In the genomic region with DNA sequence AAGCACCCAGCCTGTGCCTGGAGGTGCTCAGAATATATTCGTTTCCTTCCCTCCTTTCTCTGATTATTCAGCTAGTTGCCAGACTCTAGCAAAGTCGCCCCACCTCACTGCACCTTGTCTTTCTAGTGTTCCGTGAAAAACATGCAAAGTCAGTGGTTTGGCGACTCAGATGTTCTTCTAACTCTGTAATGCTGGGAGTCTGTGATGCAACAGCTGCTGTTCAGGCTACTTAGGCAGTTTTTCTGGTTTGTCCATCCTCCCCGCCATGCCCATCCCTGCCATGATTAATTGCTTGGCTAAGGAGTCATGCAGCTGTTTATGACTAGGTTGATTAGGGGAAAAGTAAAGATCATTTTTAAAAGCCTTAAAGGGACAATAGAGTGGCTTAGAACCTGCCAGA, we compare ENCODE assay signal across 9 cellular contexts.
DNase-seq lines count a peak whose midpoint lies in the region; ATAC-seq and TF ChIP-seq lines count a peak whose summit lies in the region.
"Had no signal": no experiment of that assay in that cellular context is flagged by ENCODE, and none has a peak within 500 bp of the region (broad histone marks: within the 10 kb centered on the region; RNA-seq: fewer than 3 reads in every experiment).

No MANE protein-coding gene starts in this region.

- DNase-seq in M059J (ENCODE audit: low read depth) (peak; percentile 89), brain microvascular endothelial cell (peak; percentile 46), renal cortical epithelial cell (ENCODE audit: low read depth) (peak; percentile 94), uterus (no peak), GDM1 (lab: John Stamatoyannopoulos, UW) (no peak)
- DNase-seq: activated T-cell treated with anti-CD3 and anti-CD28 coated beads, Interleukin-2, amount 50 U/mL, for 1 hour had no signal

- no peaks in the 10 kb centered on the region for H3K9me3 ChIP-seq in uterus

- no peak for TF ChIP-seq POLR2A in uterus (IDR thresholded peaks at IDR 0.05)

- H3K36me3 ChIP-seq in brain microvascular endothelial cell (replicated peaks) = no peaks in the 10 kb centered on the region
- H3K36me3 ChIP-seq in uterus = no peaks in the 10 kb centered on the region

- H3K4me1 ChIP-seq in uterus = no peaks in the 10 kb centered on the region

- no peak overlapping the region for H3K4me3 ChIP-seq in brain microvascular endothelial cell (ENCODE audit: low read depth, low read length)
- H3K4me3 ChIP-seq in uterus = no peak overlapping the region

- intact Hi-C loops in uterus (cut with DNase I; ENCODE audit: low total_unique reads) = no loop called here

- peak; percentile 84 for ATAC-seq in GM19455 (IDR thresholded peaks at IDR 0.05; ENCODE audit: unreplicated experiment)
- no peak for ATAC-seq in GM21529 (IDR thresholded peaks at IDR 0.05; ENCODE audit: unreplicated experiment)
- ATAC-seq in HG03571 (IDR thresholded peaks at IDR 0.05; ENCODE audit: unreplicated experiment) = no peak

- in situ Hi-C loops in brain microvascular endothelial cell (cut with HindIII; ENCODE audit: low pct_ligation_motif_present, low sequenced_read_pairs) = no loop called here

- TF ChIP-seq CTCF in brain microvascular endothelial cell (IDR thresholded peaks at IDR 0.05; ENCODE audit: low read depth, low read length, missing control alignments) (no peak), uterus (IDR thresholded peaks at IDR 0.05) (no peak)

- H3K27me3 ChIP-seq in brain microvascular endothelial cell (replicated peaks) (no peaks in the 10 kb centered on the region), uterus (no peaks in the 10 kb centered on the region)

- H3K27ac ChIP-seq in brain microvascular endothelial cell (no peak overlapping the region), uterus (no peak overlapping the region)

Comparison
In these comparisons a context has a peak if more than half of its experiments do, and no peak if none do; other contexts are left out.
1. DNase-seq: peak in M059J (single experiment), brain microvascular endothelial cell (single experiment) and renal cortical epithelial cell (single experiment); none in uterus (0 of 2) and GDM1 (single experiment).